2 cellular contexts compared by ENCODE assay signal in genomic region chr17:30964312-30964711, GRCh38. TPM values are rescaled to one million over a fixed set of nuclear protein-coding genes. Genes with fewer than 3 reads are reported as not detected.
"Had no signal": no experiment of that assay in that cellular context is flagged by ENCODE, and none has a peak within 500 bp of the region (broad histone marks: within the 10 kb centered on the region; RNA-seq: fewer than 3 reads in every experiment).

No MANE protein-coding gene starts in this region.

RNA-seq across cellular contexts. Expression of gene RNF135, which starts 6.5 kb away (rescaled TPM):
- total RNA-seq: K562 had no signal
- polyA plus RNA-seq: SK-N-SH had no signal
